In genomic region chr6:89483111-89483720, GRCh38 we compare ENCODE assay signal across 12 cellular contexts. TPM values are rescaled to one million over a fixed set of nuclear protein-coding genes. Genes with fewer than 3 reads are reported as not detected.
DNase-seq lines count a peak whose midpoint lies in the region; ATAC-seq and TF ChIP-seq lines count a peak whose summit lies in the region.
"Had no signal": no experiment of that assay in that cellular context is flagged by ENCODE, and none has a peak within 500 bp of the region (broad histone marks: within the 10 kb centered on the region; RNA-seq: fewer than 3 reads in every experiment).

No MANE protein-coding gene starts in this region.

- POLR2A ChIA-PET in HEK293T (lab: Yijun Ruan, JAX), result no interaction called here

- no peak for TF ChIP-seq CTCF in glutamatergic neuron (IDR thresholded peaks at IDR 0.05; ENCODE audit: partially characterized antibody, unreplicated experiment)

- peak overlapping the region; percentile 38 for H3K4me3 ChIP-seq in neuron (ENCODE audit: low read length)

- H3K4me1 Mint-ChIP-seq in glutamatergic neuron (ENCODE audit: low read depth, unreplicated experiment), result peaks cover 28% of the 10 kb centered on the region
- peaks cover 3% of the 10 kb centered on the region for H3K4me1 Mint-ChIP-seq in activated T-cell treated with anti-CD3 and anti-CD28 coated beads, Interleukin-2, amount 50 U/mL, for 24 hours (ENCODE audit: low read depth)
- H3K4me1 Mint-ChIP-seq in activated T-helper 17 cell treated with anti-CD3 and anti-CD28 coated beads, Interleukin-2, amount 50 U/mL, for 72 hours, result no peaks in the 10 kb centered on the region

- peaks cover 2% of the 10 kb centered on the region for H3K27me3 Mint-ChIP-seq in glutamatergic neuron (ENCODE audit: unreplicated experiment)
- H3K27me3 Mint-ChIP-seq in activated T-cell treated with anti-CD3 and anti-CD28 coated beads, Interleukin-2, amount 50 U/mL, for 24 hours, result no peaks in the 10 kb centered on the region
- no peaks in the 10 kb centered on the region for H3K27me3 Mint-ChIP-seq in activated T-helper 17 cell treated with anti-CD3 and anti-CD28 coated beads, Interleukin-2, amount 50 U/mL, for 72 hours
- H3K27me3 Mint-ChIP-seq: activated naive CD8-positive, alpha-beta T cell treated with anti-CD3 and anti-CD28 coated beads, Interleukin-2, amount 50 U/mL, for 24 hours had no signal

- H3K36me3 Mint-ChIP-seq in glutamatergic neuron (ENCODE audit: unreplicated experiment), result no peaks in the 10 kb centered on the region
- no peaks in the 10 kb centered on the region for H3K36me3 Mint-ChIP-seq in activated naive CD4-positive, alpha-beta T cell treated with anti-CD3 and anti-CD28 coated beads, Interleukin-2, amount 50 U/mL, for 72 hours
- H3K36me3 Mint-ChIP-seq in activated T-cell treated with anti-CD3 and anti-CD28 coated beads, Interleukin-2, amount 50 U/mL, for 24 hours (ENCODE audit: low read depth), result no peaks in the 10 kb centered on the region
- no peaks in the 10 kb centered on the region for H3K36me3 Mint-ChIP-seq in activated T-helper 17 cell treated with anti-CD3 and anti-CD28 coated beads, Interleukin-2, amount 50 U/mL, for 72 hours (ENCODE audit: low read depth)

- H3K4me1 ChIP-seq in neuron (ENCODE audit: insufficient read depth, low read length), result peaks cover 42% of the 10 kb centered on the region

- peak overlapping the region; percentile 55 for H3K4me3 Mint-ChIP-seq in glutamatergic neuron (ENCODE audit: unreplicated experiment)
- no peak overlapping the region for H3K4me3 Mint-ChIP-seq in activated T-cell treated with anti-CD3 and anti-CD28 coated beads, Interleukin-2, amount 50 U/mL, for 24 hours
- H3K4me3 Mint-ChIP-seq in activated T-helper 17 cell treated with anti-CD3 and anti-CD28 coated beads, Interleukin-2, amount 50 U/mL, for 72 hours, result no peak overlapping the region
- H3K4me3 Mint-ChIP-seq: activated naive CD8-positive, alpha-beta T cell treated with anti-CD3 and anti-CD28 coated beads, Interleukin-2, amount 50 U/mL, for 24 hours had no signal

- no peaks in the 10 kb centered on the region for H3K27me3 ChIP-seq in neuron (ENCODE audit: insufficient read depth, low read length)

- peak overlapping the region; percentile 2 for H2AFZ ChIP-seq in neuron (ENCODE audit: low read depth, low read length)

- DNase-seq in COR-L47 (lab: John Stamatoyannopoulos, UW), result peak; percentile 17
- DNase-seq in NCI-H2107 treated with DMSO at 0.1 percent for 48 hours (lab: John Stamatoyannopoulos, UW; ENCODE audit: unreplicated experiment), result peak; percentile 23
- DNase-seq in glutamatergic neuron, result peak; percentile 43
- no peak for DNase-seq in activated naive CD4-positive, alpha-beta T cell treated with anti-CD3 and anti-CD28 coated beads, Interleukin-2, amount 50 U/mL, for 72 hours (ENCODE audit: low spot score in 2 of 2)
- no peak for DNase-seq in activated T-cell treated with anti-CD3 and anti-CD28 coated beads, Interleukin-2, amount 50 U/mL, for 24 hours
- no peak for DNase-seq in HEK293T (ENCODE audit: extremely low spot score)
- DNase-seq: activated CD4-positive, alpha-beta T cell treated with anti-CD3 and anti-CD28 coated beads for 48 hours; activated naive CD8-positive, alpha-beta T cell treated with anti-CD3 and anti-CD28 coated beads, Interleukin-2, amount 50 U/mL, for 24 hours; erythroblast; midbrain had no signal

- no peaks in the 10 kb centered on the region for H3K9me3 ChIP-seq in neuron (ENCODE audit: low read length)

- H3K36me3 ChIP-seq in neuron (ENCODE audit: insufficient read depth, low read length), result peaks cover 2% of the 10 kb centered on the region

- peak overlapping the region; percentile 68 for H3K27ac Mint-ChIP-seq in glutamatergic neuron (ENCODE audit: unreplicated experiment)
- H3K27ac Mint-ChIP-seq in activated naive CD4-positive, alpha-beta T cell treated with anti-CD3 and anti-CD28 coated beads, Interleukin-2, amount 50 U/mL, for 72 hours, result no peak overlapping the region
- no peak overlapping the region for H3K27ac Mint-ChIP-seq in activated T-cell treated with anti-CD3 and anti-CD28 coated beads, Interleukin-2, amount 50 U/mL, for 24 hours
- no peak overlapping the region for H3K27ac Mint-ChIP-seq in activated T-helper 17 cell treated with anti-CD3 and anti-CD28 coated beads, Interleukin-2, amount 50 U/mL, for 72 hours
- H3K27ac Mint-ChIP-seq: activated naive CD8-positive, alpha-beta T cell treated with anti-CD3 and anti-CD28 coated beads, Interleukin-2, amount 50 U/mL, for 24 hours had no signal

- no peak for ATAC-seq in activated naive CD4-positive, alpha-beta T cell treated with anti-CD3 and anti-CD28 coated beads, Interleukin-2, amount 50 U/mL, for 72 hours
- no peak for ATAC-seq in activated T-helper 17 cell treated with anti-CD3 and anti-CD28 coated beads, Interleukin-2, amount 50 U/mL, for 72 hours (replicated peaks)
- ATAC-seq: activated naive CD8-positive, alpha-beta T cell treated with anti-CD3 and anti-CD28 coated beads, Interleukin-2, amount 50 U/mL, for 24 hours had no signal

- peaks cover 3% of the 10 kb centered on the region for H3K9me3 Mint-ChIP-seq in glutamatergic neuron (ENCODE audit: unreplicated experiment)
- H3K9me3 Mint-ChIP-seq in activated naive CD4-positive, alpha-beta T cell treated with anti-CD3 and anti-CD28 coated beads, Interleukin-2, amount 50 U/mL, for 72 hours, result no peaks in the 10 kb centered on the region
- H3K9me3 Mint-ChIP-seq in activated T-cell treated with anti-CD3 and anti-CD28 coated beads, Interleukin-2, amount 50 U/mL, for 24 hours, result no peaks in the 10 kb centered on the region
- no peaks in the 10 kb centered on the region for H3K9me3 Mint-ChIP-seq in activated T-helper 17 cell treated with anti-CD3 and anti-CD28 coated beads, Interleukin-2, amount 50 U/mL, for 72 hours
- H3K9me3 Mint-ChIP-seq: activated naive CD8-positive, alpha-beta T cell treated with anti-CD3 and anti-CD28 coated beads, Interleukin-2, amount 50 U/mL, for 24 hours had no signal

- CTCF ChIA-PET in HEK293T (lab: Yijun Ruan, JAX), result no interaction called here

TF ChIP-seq in HEK293T, 16 proteins besides CTCF, POLR2A, EP300 and RAD21:
- TF ChIP-seq FOXK2 (IDR thresholded peaks at IDR 0.05), result no peak
- no peak for TF ChIP-seq ZNF384 (IDR thresholded peaks at IDR 0.05)
- no peak for TF ChIP-seq FOXA1 (IDR thresholded peaks at IDR 0.05)
- no peak for TF ChIP-seq LEF1 (IDR thresholded peaks at IDR 0.05; ENCODE audit: borderline replicate concordance)

RNA-seq across cellular contexts. Expression of gene ANKRD6, which starts 50.3 kb away (rescaled TPM):
- total RNA-seq in glutamatergic neuron (ENCODE audit: unreplicated experiment), result 31.9 TPM
- 1 to 10 TPM; 2.6 to 5.8 TPM for total RNA-seq in activated naive CD4-positive, alpha-beta T cell treated with anti-CD3 and anti-CD28 coated beads, Interleukin-2, amount 50 U/mL, for 72 hours
- total RNA-seq in activated T-helper 17 cell treated with anti-CD3 and anti-CD28 coated beads, Interleukin-2, amount 50 U/mL, for 72 hours, result 1 to 10 TPM; 1.6 to 3.8 TPM

Comparison
In these comparisons a context has a peak if more than half of its experiments do, and no peak if none do; other contexts are left out.
1. DNase-seq: peak in COR-L47 (single experiment), NCI-H2107 treated with DMSO at 0.1 percent for 48 hours (single experiment) and glutamatergic neuron (single experiment); none in activated naive CD4-positive, alpha-beta T cell treated with anti-CD3 and anti-CD28 coated beads, Interleukin-2, amount 50 U/mL, for 72 hours (0 of 2), activated T-cell treated with anti-CD3 and anti-CD28 coated beads, Interleukin-2, amount 50 U/mL, for 24 hours (single experiment) and HEK293T (single experiment).